Comparison of ENCODE assay signal across 1 cellular context in the genomic region with DNA sequence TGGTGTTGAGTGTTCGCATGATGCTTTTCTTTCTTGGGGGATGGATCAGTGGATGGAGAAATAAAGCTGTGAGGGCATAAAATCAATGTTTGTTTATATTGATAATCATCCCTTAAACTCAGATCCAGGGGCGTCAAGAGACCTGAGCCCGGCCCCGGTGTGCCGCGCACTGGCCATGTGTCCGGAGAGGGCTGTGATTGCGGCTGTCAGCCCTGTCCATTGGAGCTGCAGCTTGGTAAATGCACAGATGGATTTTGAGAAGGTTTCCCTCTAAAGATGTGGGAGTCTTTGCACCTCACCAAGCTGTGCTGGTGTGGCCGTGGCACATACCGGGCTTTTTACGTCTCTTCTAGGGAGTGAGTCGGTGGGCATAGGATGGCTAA.
TF ChIP-seq lines count a peak whose summit lies in the region.

No MANE protein-coding gene starts in this region.

TF ChIP-seq in GM12878, 131 proteins besides CTCF, POLR2A, EP300 and RAD21:
- TF ChIP-seq SIX5 (IDR thresholded peaks at IDR 0.05; ENCODE audit: low read depth, low read length, severe bottlenecking): no peak
- TF ChIP-seq E2F4 (IDR thresholded peaks at IDR 0.05; ENCODE audit: low read depth, low read length): no peak
- TF ChIP-seq, protein P1, sequence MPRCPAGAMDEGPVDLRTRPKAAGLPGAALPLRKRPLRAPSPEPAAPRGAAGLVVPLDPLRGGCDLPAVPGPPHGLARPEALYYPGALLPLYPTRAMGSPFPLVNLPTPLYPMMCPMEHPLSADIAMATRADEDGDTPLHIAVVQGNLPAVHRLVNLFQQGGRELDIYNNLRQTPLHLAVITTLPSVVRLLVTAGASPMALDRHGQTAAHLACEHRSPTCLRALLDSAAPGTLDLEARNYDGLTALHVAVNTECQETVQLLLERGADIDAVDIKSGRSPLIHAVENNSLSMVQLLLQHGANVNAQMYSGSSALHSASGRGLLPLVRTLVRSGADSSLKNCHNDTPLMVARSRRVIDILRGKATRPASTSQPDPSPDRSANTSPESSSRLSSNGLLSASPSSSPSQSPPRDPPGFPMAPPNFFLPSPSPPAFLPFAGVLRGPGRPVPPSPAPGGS (IDR thresholded peaks at IDR 0.05; ENCODE audit: borderline replicate concordance, insufficient read depth, low read depth, low read length, poor library complexity, severe bottlenecking): no peak
- no peak for TF ChIP-seq BHLHE40 (IDR thresholded peaks at IDR 0.05; ENCODE audit: borderline replicate concordance in 1 of 2, low read depth in 2 of 2, low read length in 1 of 2)
- TF ChIP-seq, protein P2, sequence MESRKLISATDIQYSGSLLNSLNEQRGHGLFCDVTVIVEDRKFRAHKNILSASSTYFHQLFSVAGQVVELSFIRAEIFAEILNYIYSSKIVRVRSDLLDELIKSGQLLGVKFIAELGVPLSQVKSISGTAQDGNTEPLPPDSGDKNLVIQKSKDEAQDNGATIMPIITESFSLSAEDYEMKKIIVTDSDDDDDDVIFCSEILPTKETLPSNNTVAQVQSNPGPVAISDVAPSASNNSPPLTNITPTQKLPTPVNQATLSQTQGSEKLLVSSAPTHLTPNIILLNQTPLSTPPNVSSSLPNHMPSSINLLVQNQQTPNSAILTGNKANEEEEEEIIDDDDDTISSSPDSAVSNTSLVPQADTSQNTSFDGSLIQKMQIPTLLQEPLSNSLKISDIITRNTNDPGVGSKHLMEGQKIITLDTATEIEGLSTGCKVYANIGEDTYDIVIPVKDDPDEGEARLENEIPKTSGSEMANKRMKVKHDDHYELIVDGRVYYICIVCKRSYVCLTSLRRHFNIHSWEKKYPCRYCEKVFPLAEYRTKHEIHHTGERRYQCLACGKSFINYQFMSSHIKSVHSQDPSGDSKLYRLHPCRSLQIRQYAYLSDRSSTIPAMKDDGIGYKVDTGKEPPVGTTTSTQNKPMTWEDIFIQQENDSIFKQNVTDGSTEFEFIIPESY (IDR thresholded peaks at IDR 0.05): no peak
- no peak for TF ChIP-seq ZZZ3 (IDR thresholded peaks at IDR 0.05; ENCODE audit: control insufficient read depth, insufficient read length, low read depth)
- no peak for TF ChIP-seq RBBP5 (conservative IDR thresholded peaks at IDR 0.05)
- no peak for TF ChIP-seq TAF1 (IDR thresholded peaks at IDR 0.05; ENCODE audit: borderline replicate concordance, low read depth, low read length)
- TF ChIP-seq MYC (IDR thresholded peaks at IDR 0.05; ENCODE audit: insufficient read depth, insufficient read length, insufficient replicate concordance, low read length, severe bottlenecking): no peak
TF ChIP-seq in GM12878: peak in this region for 0.
